ENCODE assay signal across 13 cellular contexts in genomic region chrX:110915120-110915519, GRCh38.
A peak's percentile ranks its signal among the peaks of the same experiment; 100 is the strongest.
DNase-seq lines count a peak whose midpoint lies in the region; ATAC-seq and TF ChIP-seq lines count a peak whose summit lies in the region.
"Had no signal": no experiment of that assay in that cellular context is flagged by ENCODE, and none has a peak within 500 bp of the region (broad histone marks: within the 10 kb centered on the region; RNA-seq: fewer than 3 reads in every experiment).

No MANE protein-coding gene starts in this region.

- H4K8ac ChIP-seq in H9 (replicated peaks; ENCODE audit: insufficient read length, low read depth, low read length), result no peak overlapping the region

- no peak overlapping the region for H2AK5ac ChIP-seq in H9 (ENCODE audit: insufficient read length, low read length)

- H2BK12ac ChIP-seq in H9 (ENCODE audit: insufficient read length, low read depth, low read length), result no peak overlapping the region

- peaks cover 6 to 10% of the 10 kb centered on the region in 2 experiments for H3K4me1 Mint-ChIP-seq in H9
- H3K4me1 Mint-ChIP-seq: stimulated activated effector memory CD8-positive, alpha-beta T cell treated with anti-CD3 and anti-CD28 coated beads, Interleukin-12 subunit alpha, Interleukin-12 subunit beta, amount 100 ng/mL, for 72 hours had no signal

- no peak overlapping the region for H3K4me2 ChIP-seq in H9 (ENCODE audit: insufficient read depth, insufficient read length, low read length)

- H3K9me3 ChIP-seq in aorta (ENCODE audit: control insufficient read depth, low read length) (no peaks in the 10 kb centered on the region), H9 (ENCODE audit: control insufficient read depth, low read depth, low read length) (no peaks in the 10 kb centered on the region)
- H3K9me3 ChIP-seq: uterus had no signal

- no peak overlapping the region for H2BK120ac ChIP-seq in H9 (ENCODE audit: low read depth, low read length, poor library complexity, severe bottlenecking)

- no peaks in the 10 kb centered on the region for H3K27me3 ChIP-seq in foreskin keratinocyte
- H3K27me3 ChIP-seq in aorta (ENCODE audit: control insufficient read depth in 1 of 2, insufficient read depth in 2 of 2, low read length in 1 of 2), result no peaks in the 10 kb centered on the region
- no peaks in the 10 kb centered on the region for H3K27me3 ChIP-seq in H9 (ENCODE audit: insufficient read depth, low read length)
- H3K27me3 ChIP-seq: uterus had no signal

- no peak overlapping the region for H3K9ac ChIP-seq in H9 (ENCODE audit: extremely low read depth, insufficient read length, low read length)

- H2BK5ac ChIP-seq in H9 (ENCODE audit: insufficient read length, low read length), result no peak overlapping the region

- no peak overlapping the region for H3K4ac ChIP-seq in H9 (ENCODE audit: low read depth, low read length)

- no peaks in the 10 kb centered on the region for H3K79me2 ChIP-seq in H9 (ENCODE audit: insufficient read depth, low read length)

- intact Hi-C loops in left ventricle myocardium superior (cut with micrococcal nuclease), result no loop called here
- intact Hi-C loops in Right ventricle myocardium superior (cut with DNase I), result no loop called here
- intact Hi-C loops in aorta (cut with DNase I), result no loop called here

- no peaks in the 10 kb centered on the region for H3K4me1 ChIP-seq in foreskin keratinocyte
- H3K4me1 ChIP-seq in aorta (ENCODE audit: control insufficient read depth in 1 of 2, insufficient read depth in 2 of 2, low read length in 2 of 2), result no peaks in the 10 kb centered on the region
- no peaks in the 10 kb centered on the region; the same call in 1 of the 2 replicates for H3K4me1 ChIP-seq in H9 (ENCODE audit: insufficient read depth, low read length)
- H3K4me1 ChIP-seq: uterus had no signal

- DNase-seq in left ventricle myocardium superior (no peak), Right ventricle myocardium superior (no peak), amniotic epithelial cell (ENCODE audit: low read depth) (peak; percentile 51), foreskin keratinocyte (peak in 1 of 2 donors; percentile 55), aorta (no peak), H9 (no peak)
- DNase-seq: activated CD8-positive, alpha-beta memory T cell treated with anti-CD3 and anti-CD28 coated beads for 24 hours; NCI-H1092 treated with DMSO at 0.1 percent for 48 hours; NCI-H526 treated with DMSO at 0.1 percent for 48 hours; uterus had no signal

- no peak overlapping the region for H3K4me3 Mint-ChIP-seq in H9
- H3K4me3 Mint-ChIP-seq: stimulated activated effector memory CD8-positive, alpha-beta T cell treated with anti-CD3 and anti-CD28 coated beads, Interleukin-12 subunit alpha, Interleukin-12 subunit beta, amount 100 ng/mL, for 72 hours had no signal

- no peak overlapping the region for H3K4me3 ChIP-seq in aorta (ENCODE audit: low read length in 2 of 2)
- H3K4me3 ChIP-seq: uterus had no signal

- no peak overlapping the region for H3K23ac ChIP-seq in H9 (ENCODE audit: insufficient read length, low read depth, low read length)

- no peak overlapping the region for H3K14ac ChIP-seq in H9 (ENCODE audit: insufficient read depth, low read length)

- no peaks in the 10 kb centered on the region for H4K20me1 ChIP-seq in H9 (ENCODE audit: control insufficient read depth, insufficient read depth, insufficient read length)

- H3K18ac ChIP-seq in H9 (ENCODE audit: insufficient read length, low read depth, low read length), result no peak overlapping the region

- H3K56ac ChIP-seq in H9 (ENCODE audit: insufficient read length, low read depth, low read length), result no peak overlapping the region

- H3K27me3 Mint-ChIP-seq in H9 (ENCODE audit: low read depth), result peaks cover 9% of the 10 kb centered on the region

- ATAC-seq in left ventricle myocardium superior (peak; percentile 42), Right ventricle myocardium superior (ENCODE audit: poor library complexity) (no peak), foreskin keratinocyte (peak; percentile 78), aorta (ENCODE audit: low FRiP score) (peak; percentile 52), GM21723 (IDR thresholded peaks at IDR 0.05; ENCODE audit: unreplicated experiment) (no peak), HG03565 (IDR thresholded peaks at IDR 0.05; ENCODE audit: unreplicated experiment) (no peak)
- ATAC-seq: stimulated activated effector memory CD8-positive, alpha-beta T cell treated with anti-CD3 and anti-CD28 coated beads, Interleukin-12 subunit alpha, Interleukin-12 subunit beta, amount 100 ng/mL, for 72 hours had no signal

- H3T11ph ChIP-seq in H9 (ENCODE audit: low read length), result no peak overlapping the region

- TF ChIP-seq CTCF in foreskin keratinocyte (conservative IDR thresholded peaks at IDR 0.05), result no peak
- TF ChIP-seq CTCF in H9 (conservative IDR thresholded peaks at IDR 0.05), result no peak

- H3K23me2 ChIP-seq in H9 (ENCODE audit: insufficient read length, low read depth, low read length, poor library complexity, severe bottlenecking), result no peaks in the 10 kb centered on the region

- no peak overlapping the region for H3K27ac Mint-ChIP-seq in H9
- H3K27ac Mint-ChIP-seq: stimulated activated effector memory CD8-positive, alpha-beta T cell treated with anti-CD3 and anti-CD28 coated beads, Interleukin-12 subunit alpha, Interleukin-12 subunit beta, amount 100 ng/mL, for 72 hours had no signal

- WGBS in aorta, 2 donors, result 35 to 51% methylated on average over 3 of the region's 3 CpGs
- no CpG with 5 or more reads among the region's 3 CpGs for WGBS in H9 (ENCODE audit: extremely low coverage, insufficient read length, low lambda C conversion rate)

- no peaks in the 10 kb centered on the region for H3K79me1 ChIP-seq in H9 (ENCODE audit: insufficient read depth, low read depth, low read length, poor library complexity, severe bottlenecking)

- H4K91ac ChIP-seq in H9 (ENCODE audit: insufficient read length, low read depth, low read length), result no peak overlapping the region

- H3K36me3 Mint-ChIP-seq in H9 (ENCODE audit: insufficient read depth in 1 of 3, low read depth in 3 of 3), result no peaks in the 10 kb centered on the region
- H3K36me3 Mint-ChIP-seq: stimulated activated effector memory CD8-positive, alpha-beta T cell treated with anti-CD3 and anti-CD28 coated beads, Interleukin-12 subunit alpha, Interleukin-12 subunit beta, amount 100 ng/mL, for 72 hours had no signal

- no peak overlapping the region for H2BK20ac ChIP-seq in H9 (ENCODE audit: low read depth, low read length, poor library complexity, severe bottlenecking)

- H4K5ac ChIP-seq in H9 (ENCODE audit: insufficient read length, low read depth, low read length), result no peak overlapping the region

- H2BK15ac ChIP-seq in H9 (ENCODE audit: low read depth, low read length), result no peak overlapping the region

- no peak overlapping the region for H2AFZ ChIP-seq in H9 (ENCODE audit: low read length)

- H3K36me3 ChIP-seq in aorta (ENCODE audit: control insufficient read depth in 1 of 2, insufficient read depth in 2 of 2, low read length in 1 of 2), result no peaks in the 10 kb centered on the region
- H3K36me3 ChIP-seq: uterus had no signal

- H3K9me3 Mint-ChIP-seq in H9, result no peaks in the 10 kb centered on the region
- H3K9me3 Mint-ChIP-seq: stimulated activated effector memory CD8-positive, alpha-beta T cell treated with anti-CD3 and anti-CD28 coated beads, Interleukin-12 subunit alpha, Interleukin-12 subunit beta, amount 100 ng/mL, for 72 hours had no signal

- H3K27ac ChIP-seq in foreskin keratinocyte (no peak overlapping the region), aorta (ENCODE audit: low read depth in 1 of 2, low read length in 2 of 2) (no peak overlapping the region), H9 (ENCODE audit: insufficient read length, low read depth, low read length) (no peak overlapping the region)
- H3K27ac ChIP-seq: uterus had no signal

Comparison
In these comparisons a context has a peak if more than half of its experiments do, and no peak if none do; other contexts are left out.
1. ATAC-seq: peak in left ventricle myocardium superior (single experiment), foreskin keratinocyte (single experiment) and aorta (single experiment); none in Right ventricle myocardium superior (single experiment), GM21723 (single experiment) and HG03565 (single experiment).